ENCODE assay signal across 13 cellular contexts in genomic region chrX:20693071-20693470, GRCh38.
"Had no signal": no experiment of that assay in that cellular context is flagged by ENCODE, and none has a peak within 500 bp of the region (broad histone marks: within the 10 kb centered on the region; RNA-seq: fewer than 3 reads in every experiment).

No MANE protein-coding gene starts in this region.

- H3K27ac ChIP-seq: body of pancreas, epithelial cell of prostate, lower lobe of right lung, parathyroid adenoma, tibial nerve had no signal

- H3K4me1 ChIP-seq: body of pancreas, lower lobe of right lung, parathyroid adenoma, tibial nerve had no signal

- H3K36me3 ChIP-seq: lower lobe of right lung, tibial nerve had no signal

- H3K27me3 ChIP-seq: body of pancreas, tibial nerve had no signal

- H3K4me3 ChIP-seq: body of pancreas, lower lobe of right lung, tibial nerve had no signal

- H3K9ac ChIP-seq: parathyroid adenoma had no signal

- H3K9me3 ChIP-seq: body of pancreas, lower lobe of right lung, tibial nerve had no signal

- DNase-seq: activated B cell treated with CpG ODN at 0.5 μM for 24 hours; activated CD4-positive, alpha-beta T cell treated with anti-CD3 and anti-CD28 coated beads, Interleukin-2, amount 10 ng/mL, durations not matched to agents 24 days and 14 days; activated naive CD4-positive, alpha-beta T cell treated with Interleukin-2 at 50 U/mL for 16 hours; body of pancreas; effector memory CD8-positive, alpha-beta T cell; hypothalamus; lower lobe of right lung; naive B cell; small intestine had no signal

- H3K79me2 ChIP-seq: parathyroid adenoma had no signal

- ATAC-seq: body of pancreas; effector memory CD8-positive, alpha-beta T cell; lower lobe of right lung; stimulated activated memory B cell treated with anti-CD40 and anti-IgM and Interleukin-4, amounts not matched to agents 10 μg/mL and 1 μg/mL and 100 μg/mL, for 72 hours had no signal

- H2AFZ ChIP-seq: parathyroid adenoma had no signal
